ENCODE assay signal across 16 cellular contexts in the genomic region with DNA sequence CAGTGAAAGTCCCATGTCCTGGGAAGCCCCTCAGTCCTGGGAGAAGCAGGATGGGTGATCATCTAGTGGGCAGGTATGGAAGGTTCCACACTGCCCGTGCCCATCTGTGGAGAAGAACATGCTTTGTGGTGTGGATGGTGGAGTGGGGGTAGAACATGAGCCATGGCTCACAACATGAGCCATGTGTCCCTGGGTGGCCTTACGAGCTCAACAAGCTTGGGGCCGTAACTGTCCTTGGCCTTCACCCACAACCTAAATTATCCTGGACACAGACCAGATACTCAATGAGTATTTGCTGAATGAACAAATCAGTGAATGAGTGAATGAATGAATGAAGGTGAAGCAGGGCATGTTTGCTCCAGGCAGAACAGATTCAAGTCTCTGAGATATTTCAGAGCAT. TPM values are rescaled to one million over a fixed set of nuclear protein-coding genes. Genes with fewer than 3 reads are reported as not detected.
DNase-seq lines count a peak whose midpoint lies in the region; ATAC-seq and TF ChIP-seq lines count a peak whose summit lies in the region.
"Had no signal": no experiment of that assay in that cellular context is flagged by ENCODE, and none has a peak within 500 bp of the region (broad histone marks: within the 10 kb centered on the region; RNA-seq: fewer than 3 reads in every experiment).

No MANE protein-coding gene starts in this region.

- H3K4me1 Mint-ChIP-seq in GM23338: peaks cover 12% of the 10 kb centered on the region

- no peaks in the 10 kb centered on the region for H3K9me2 ChIP-seq in GM23338 (ENCODE audit: insufficient read depth)

- no peaks in the 10 kb centered on the region for H3K36me3 ChIP-seq in GM23338 (ENCODE audit: insufficient read depth)
- H3K36me3 ChIP-seq: vagina had no signal

- no peak overlapping the region for H3K4me3 ChIP-seq in GM23338
- H3K4me3 ChIP-seq in fibroblast of villous mesenchyme (ENCODE audit: low read depth, low read length): no peak overlapping the region
- H3K4me3 ChIP-seq: vagina had no signal

- H3F3A ChIP-seq in GM23338 (replicated peaks; ENCODE audit: low read depth): no peaks in the 10 kb centered on the region

- H3K27me3 ChIP-seq in GM23338 (ENCODE audit: insufficient read depth): no peaks in the 10 kb centered on the region
- H3K27me3 ChIP-seq: vagina had no signal

- H3K27ac Mint-ChIP-seq in GM23338: no peak overlapping the region
- H3K27ac Mint-ChIP-seq: activated naive CD8-positive, alpha-beta T cell treated with anti-CD3 and anti-CD28 coated beads, Interleukin-2, amount 50 U/mL, for 24 hours; activated T-helper 1 cell treated with anti-CD3 and anti-CD28 coated beads, Interleukin-12 subunit alpha, Interleukin-12 subunit beta, Interleukin-2, Interleukin-4 antibody, amounts not matched to agents 30 ng/mL and 10 ng/mL and 1 ng/mL, durations not matched to agents 14 hours and 24 hours and 36 hours had no signal

- TF ChIP-seq CTCF in GM23338 (conservative IDR thresholded peaks at IDR 0.05; ENCODE audit: low read depth in 2 of 2) (no peak), fibroblast of villous mesenchyme (IDR thresholded peaks at IDR 0.05; ENCODE audit: insufficient read depth, low read depth, low read length) (no peak)

- ATAC-seq in GM23338 (no peak), GM18498 (IDR thresholded peaks at IDR 0.05; ENCODE audit: unreplicated experiment) (no peak), HG02852 (IDR thresholded peaks at IDR 0.05; ENCODE audit: unreplicated experiment) (no peak)
- ATAC-seq: activated naive CD8-positive, alpha-beta T cell treated with anti-CD3 and anti-CD28 coated beads, Interleukin-2, amount 50 U/mL, for 24 hours had no signal

- no peaks in the 10 kb centered on the region for H3K4me1 ChIP-seq in GM23338 (ENCODE audit: insufficient read depth)

- peaks cover 23% of the 10 kb centered on the region; the same call in 2 of the 3 replicates for H3K9me3 Mint-ChIP-seq in GM23338
- H3K9me3 Mint-ChIP-seq: activated naive CD8-positive, alpha-beta T cell treated with anti-CD3 and anti-CD28 coated beads, Interleukin-2, amount 50 U/mL, for 24 hours; activated T-helper 1 cell treated with anti-CD3 and anti-CD28 coated beads, Interleukin-12 subunit alpha, Interleukin-12 subunit beta, Interleukin-2, Interleukin-4 antibody, amounts not matched to agents 30 ng/mL and 10 ng/mL and 1 ng/mL, durations not matched to agents 14 hours and 24 hours and 36 hours had no signal

- DNase-seq in A172 (ENCODE audit: low spot score) (peak; percentile 38), GM23338 (ENCODE audit: low spot score) (peak; percentile 53), astrocyte of the hippocampus (ENCODE audit: low read depth, low spot score) (peak; percentile 76), fibroblast of villous mesenchyme (ENCODE audit: low read depth) (peak; percentile 11), hepatic stellate cell (ENCODE audit: low spot score) (no peak)
- DNase-seq in stimulated activated CD4-positive, alpha-beta T cell treated with anti-CD3 and anti-CD28 coated beads, Interleukin-1b, Interleukin-23, amount 100 ng/mL, for 48 hours: no peak
- DNase-seq: activated CD8-positive, alpha-beta memory T cell treated with anti-CD3 and anti-CD28 coated beads for 24 hours; activated naive CD8-positive, alpha-beta T cell treated with anti-CD3 and anti-CD28 coated beads, Interleukin-2, amount 50 U/mL, for 24 hours; naive B cell; NCI-H2081 treated with DMSO at 0.1 percent for 48 hours; stimulated activated CD4-positive, alpha-beta T cell treated with anti-CD3 and anti-CD28 coated beads, Interleukin-4, amount 100 ng/mL, for 24 hours had no signal

- H3K36me3 Mint-ChIP-seq in GM23338 (ENCODE audit: low read depth): peaks cover 8% of the 10 kb centered on the region; the same call in 1 of the 3 replicates

- no peaks in the 10 kb centered on the region for H3K79me2 ChIP-seq in GM23338 (replicated peaks; ENCODE audit: insufficient read depth)

- peaks cover 10% of the 10 kb centered on the region for H3K27me3 Mint-ChIP-seq in GM23338 (ENCODE audit: insufficient read depth, low read depth, poor library complexity)

- H3K27ac ChIP-seq in GM23338 (ENCODE audit: low read depth): no peak overlapping the region
- H3K27ac ChIP-seq: vagina, VCaP had no signal

- H3K4me2 ChIP-seq in GM23338: no peak overlapping the region

- H4K20me1 ChIP-seq in GM23338 (replicated peaks; ENCODE audit: insufficient read depth): no peaks in the 10 kb centered on the region

- H3K4me3 Mint-ChIP-seq in GM23338: no peak overlapping the region; the same call in 2 of the 3 replicates
- H3K4me3 Mint-ChIP-seq: activated naive CD8-positive, alpha-beta T cell treated with anti-CD3 and anti-CD28 coated beads, Interleukin-2, amount 50 U/mL, for 24 hours; activated T-helper 1 cell treated with anti-CD3 and anti-CD28 coated beads, Interleukin-12 subunit alpha, Interleukin-12 subunit beta, Interleukin-2, Interleukin-4 antibody, amounts not matched to agents 30 ng/mL and 10 ng/mL and 1 ng/mL, durations not matched to agents 14 hours and 24 hours and 36 hours had no signal

- no peak overlapping the region for H2AFZ ChIP-seq in GM23338

TF ChIP-seq in GM23338, 12 proteins besides CTCF, POLR2A, EP300 and RAD21:
- no peak for TF ChIP-seq CREB1 (CRISPR knock-in tag; IDR thresholded peaks at IDR 0.05; ENCODE audit: low read depth)
TF ChIP-seq in GM23338: peak in this region for 0.

RNA-seq across cellular contexts. Expression of a gene that starts 13.5 kb away (rescaled TPM):
- total RNA-seq in A172 (2014; rRNA removed; shearing (Covaris generic)): 0.07 and 0.14 TPM in 2 replicates
- total RNA-seq in GM23338 (2014; rRNA removed; shearing (Covaris generic)): 17.2 and 26.2 TPM in 2 replicates
- 5.7 and 6.7 TPM in 2 replicates for polyA plus RNA-seq in GM23338 (2016; fragmentation: Nextera tagmentation; extraction: Ambion mirVana)
- total RNA-seq in fibroblast of villous mesenchyme: under 0.01 TPM in 1 of 2 replicates, not detected in the other

RNA-seq across cellular contexts. Expression of a gene that starts 24.3 kb away (rescaled TPM):
- total RNA-seq in A172 (2014; rRNA removed; shearing (Covaris generic)): 14.1 and 25.1 TPM in 2 replicates
- total RNA-seq in GM23338 (2014; rRNA removed; shearing (Covaris generic)): 2.9 and 10.1 TPM in 2 replicates
- polyA plus RNA-seq in GM23338 (2016; fragmentation: Nextera tagmentation; extraction: Ambion mirVana): 3.6 and 4.2 TPM in 2 replicates
- 13.0 and 15.8 TPM in 2 replicates for total RNA-seq in fibroblast of villous mesenchyme

Comparison
In these comparisons a context has a peak if more than half of its experiments do, and no peak if none do; other contexts are left out.
1. DNase-seq: peak in A172 (single experiment), GM23338 (single experiment), astrocyte of the hippocampus (single experiment) and fibroblast of villous mesenchyme (single experiment); none in hepatic stellate cell (single experiment) and stimulated activated CD4-positive, alpha-beta T cell treated with anti-CD3 and anti-CD28 coated beads, Interleukin-1b, Interleukin-23, amount 100 ng/mL, for 48 hours (single experiment).
2. RNA of a gene that starts 13.5 kb away (total RNA-seq): 17.2 to 26.2 TPM in GM23338; 0.07 to 0.14 TPM in A172 and under 0.01 TPM in fibroblast of villous mesenchyme; every median in the first group is over 10 times any median in the second.